2 cellular contexts compared by ENCODE assay signal in genomic region chr1:203144661-203145060, GRCh38.
TF ChIP-seq lines count a peak whose summit lies in the region.

No MANE protein-coding gene starts in this region.

TF ChIP-seq in IMR-90, 13 proteins besides CTCF, POLR2A, EP300 and RAD21:
- TF ChIP-seq BHLHE40 (IDR thresholded peaks at IDR 0.05; ENCODE audit: low read depth, low read length), result no peak
- no peak for TF ChIP-seq FOS (IDR thresholded peaks at IDR 0.05; ENCODE audit: low read depth, low read length)

TF ChIP-seq in HepG2, 621 proteins besides CTCF, POLR2A, EP300 and RAD21:
- no peak for TF ChIP-seq RBAK (CRISPR knock-in tag; IDR thresholded peaks at IDR 0.05)
- TF ChIP-seq PATZ1 (CRISPR knock-in tag; IDR thresholded peaks at IDR 0.05), result 0 out of 2 replicates have a peak, but pooled peaks have one; percentile 33
